ENCODE assay signal across 2 cellular contexts in the genomic region with DNA sequence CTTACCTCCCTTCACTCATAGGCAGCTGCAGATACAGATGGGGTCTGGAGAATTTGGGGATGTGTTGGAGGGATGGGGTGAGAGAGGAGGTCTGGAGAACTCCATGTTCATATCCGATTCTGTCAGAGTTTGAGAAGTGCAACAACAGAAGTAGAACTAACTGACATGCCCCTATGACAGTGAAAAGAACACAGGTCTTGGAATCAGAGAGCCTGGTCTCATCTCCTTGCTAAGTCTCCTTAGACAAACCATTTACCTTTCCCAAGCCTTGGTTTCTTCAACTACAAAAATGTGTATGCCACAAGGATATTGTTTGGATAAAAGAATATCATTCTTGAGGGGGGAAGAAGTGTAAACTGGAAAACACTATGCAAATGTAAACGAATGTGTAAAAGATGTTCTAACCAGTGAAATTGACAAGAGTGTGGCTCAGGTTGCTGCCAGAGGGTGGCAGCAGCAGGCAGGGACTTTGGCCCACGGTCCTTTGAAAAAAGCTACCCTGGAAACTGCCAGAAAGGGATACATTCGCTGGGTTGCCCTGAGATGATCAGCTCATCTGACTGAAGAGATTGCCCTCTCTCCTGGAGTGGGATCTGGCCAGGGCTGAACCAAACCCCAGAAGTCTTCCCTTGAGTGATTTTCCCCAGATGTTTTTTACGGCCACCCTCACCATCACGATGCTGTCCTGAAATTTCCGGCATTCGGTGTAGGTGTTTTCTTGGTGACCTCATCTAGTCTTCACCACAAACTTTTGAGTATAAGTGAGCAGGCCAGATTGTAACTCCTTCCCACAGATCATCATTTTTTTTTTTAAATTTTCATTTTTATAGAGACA.
A peak's percentile ranks its signal among the peaks of the same experiment; 100 is the strongest.
TF ChIP-seq lines count a peak whose summit lies in the region.

No MANE protein-coding gene starts in this region.

TF ChIP-seq in HEK293, 187 proteins besides CTCF, POLR2A, EP300 and RAD21 (continued from another document):
- TF ChIP-seq, protein P1, sequence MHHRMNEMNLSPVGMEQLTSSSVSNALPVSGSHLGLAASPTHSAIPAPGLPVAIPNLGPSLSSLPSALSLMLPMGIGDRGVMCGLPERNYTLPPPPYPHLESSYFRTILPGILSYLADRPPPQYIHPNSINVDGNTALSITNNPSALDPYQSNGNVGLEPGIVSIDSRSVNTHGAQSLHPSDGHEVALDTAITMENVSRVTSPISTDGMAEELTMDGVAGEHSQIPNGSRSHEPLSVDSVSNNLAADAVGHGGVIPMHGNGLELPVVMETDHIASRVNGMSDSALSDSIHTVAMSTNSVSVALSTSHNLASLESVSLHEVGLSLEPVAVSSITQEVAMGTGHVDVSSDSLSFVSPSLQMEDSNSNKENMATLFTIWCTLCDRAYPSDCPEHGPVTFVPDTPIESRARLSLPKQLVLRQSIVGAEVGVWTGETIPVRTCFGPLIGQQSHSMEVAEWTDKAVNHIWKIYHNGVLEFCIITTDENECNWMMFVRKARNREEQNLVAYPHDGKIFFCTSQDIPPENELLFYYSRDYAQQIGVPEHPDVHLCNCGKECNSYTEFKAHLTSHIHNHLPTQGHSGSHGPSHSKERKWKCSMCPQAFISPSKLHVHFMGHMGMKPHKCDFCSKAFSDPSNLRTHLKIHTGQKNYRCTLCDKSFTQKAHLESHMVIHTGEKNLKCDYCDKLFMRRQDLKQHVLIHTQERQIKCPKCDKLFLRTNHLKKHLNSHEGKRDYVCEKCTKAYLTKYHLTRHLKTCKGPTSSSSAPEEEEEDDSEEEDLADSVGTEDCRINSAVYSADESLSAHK (tag by site-specific recombination; IDR thresholded peaks at IDR 0.05), result peak; percentile 97
- TF ChIP-seq ZNF335 (tag by site-specific recombination; conservative IDR thresholded peaks at IDR 0.05), result peak; percentile 87
TF ChIP-seq in HEK293: peak in this region for 4.

TF ChIP-seq in K562, 482 proteins besides CTCF, POLR2A, EP300 and RAD21 (continued from another document and continues in another):
- TF ChIP-seq, protein P2, sequence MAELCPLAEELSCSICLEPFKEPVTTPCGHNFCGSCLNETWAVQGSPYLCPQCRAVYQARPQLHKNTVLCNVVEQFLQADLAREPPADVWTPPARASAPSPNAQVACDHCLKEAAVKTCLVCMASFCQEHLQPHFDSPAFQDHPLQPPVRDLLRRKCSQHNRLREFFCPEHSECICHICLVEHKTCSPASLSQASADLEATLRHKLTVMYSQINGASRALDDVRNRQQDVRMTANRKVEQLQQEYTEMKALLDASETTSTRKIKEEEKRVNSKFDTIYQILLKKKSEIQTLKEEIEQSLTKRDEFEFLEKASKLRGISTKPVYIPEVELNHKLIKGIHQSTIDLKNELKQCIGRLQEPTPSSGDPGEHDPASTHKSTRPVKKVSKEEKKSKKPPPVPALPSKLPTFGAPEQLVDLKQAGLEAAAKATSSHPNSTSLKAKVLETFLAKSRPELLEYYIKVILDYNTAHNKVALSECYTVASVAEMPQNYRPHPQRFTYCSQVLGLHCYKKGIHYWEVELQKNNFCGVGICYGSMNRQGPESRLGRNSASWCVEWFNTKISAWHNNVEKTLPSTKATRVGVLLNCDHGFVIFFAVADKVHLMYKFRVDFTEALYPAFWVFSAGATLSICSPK (IDR thresholded peaks at IDR 0.05; ENCODE audit: borderline replicate concordance), result no peak
- TF ChIP-seq RCOR1 (IDR thresholded peaks at IDR 0.05; ENCODE audit: borderline replicate concordance in 1 of 2, low read depth in 2 of 2, low read length in 2 of 2) (no peak), SIX5 (IDR thresholded peaks at IDR 0.05; ENCODE audit: borderline replicate concordance in 1 of 2, insufficient read depth in 1 of 2, low read depth in 1 of 2, low read length in 2 of 2) (no peak), HIVEP1 (CRISPR knock-in tag; IDR thresholded peaks at IDR 0.05) (no peak), MAFG (tag; conservative IDR thresholded peaks at IDR 0.05) (no peak), EP400 (IDR thresholded peaks at IDR 0.05) (no peak), RBM22 (IDR thresholded peaks at IDR 0.05; ENCODE audit: low read depth, low read length, poor library complexity, severe bottlenecking) (no peak), MECOM (CRISPR knock-in tag; IDR thresholded peaks at IDR 0.05) (no peak), SMARCC2 (IDR thresholded peaks at IDR 0.05; ENCODE audit: low read depth) (no peak), JUN (IDR thresholded peaks at IDR 0.05; ENCODE audit: borderline replicate concordance, low read depth, low read length) (no peak), JUN (CRISPR knock-in tag; IDR thresholded peaks at IDR 0.05; ENCODE audit: borderline replicate concordance) (no peak), PML (IDR thresholded peaks at IDR 0.05; ENCODE audit: low read length) (no peak), MBD2 (IDR thresholded peaks at IDR 0.05; ENCODE audit: borderline replicate concordance, low read depth) (no peak), L3MBTL2 (IDR thresholded peaks at IDR 0.05) (no peak), STAT5A (IDR thresholded peaks at IDR 0.05; ENCODE audit: borderline replicate concordance, low read length) (peak; percentile 17; the same call in 1 of the 2 replicates), TARDBP (IDR thresholded peaks at IDR 0.05) (no peak), ZNF324 (CRISPR knock-in tag; IDR thresholded peaks at IDR 0.05) (no peak)
- TF ChIP-seq, protein P3, sequence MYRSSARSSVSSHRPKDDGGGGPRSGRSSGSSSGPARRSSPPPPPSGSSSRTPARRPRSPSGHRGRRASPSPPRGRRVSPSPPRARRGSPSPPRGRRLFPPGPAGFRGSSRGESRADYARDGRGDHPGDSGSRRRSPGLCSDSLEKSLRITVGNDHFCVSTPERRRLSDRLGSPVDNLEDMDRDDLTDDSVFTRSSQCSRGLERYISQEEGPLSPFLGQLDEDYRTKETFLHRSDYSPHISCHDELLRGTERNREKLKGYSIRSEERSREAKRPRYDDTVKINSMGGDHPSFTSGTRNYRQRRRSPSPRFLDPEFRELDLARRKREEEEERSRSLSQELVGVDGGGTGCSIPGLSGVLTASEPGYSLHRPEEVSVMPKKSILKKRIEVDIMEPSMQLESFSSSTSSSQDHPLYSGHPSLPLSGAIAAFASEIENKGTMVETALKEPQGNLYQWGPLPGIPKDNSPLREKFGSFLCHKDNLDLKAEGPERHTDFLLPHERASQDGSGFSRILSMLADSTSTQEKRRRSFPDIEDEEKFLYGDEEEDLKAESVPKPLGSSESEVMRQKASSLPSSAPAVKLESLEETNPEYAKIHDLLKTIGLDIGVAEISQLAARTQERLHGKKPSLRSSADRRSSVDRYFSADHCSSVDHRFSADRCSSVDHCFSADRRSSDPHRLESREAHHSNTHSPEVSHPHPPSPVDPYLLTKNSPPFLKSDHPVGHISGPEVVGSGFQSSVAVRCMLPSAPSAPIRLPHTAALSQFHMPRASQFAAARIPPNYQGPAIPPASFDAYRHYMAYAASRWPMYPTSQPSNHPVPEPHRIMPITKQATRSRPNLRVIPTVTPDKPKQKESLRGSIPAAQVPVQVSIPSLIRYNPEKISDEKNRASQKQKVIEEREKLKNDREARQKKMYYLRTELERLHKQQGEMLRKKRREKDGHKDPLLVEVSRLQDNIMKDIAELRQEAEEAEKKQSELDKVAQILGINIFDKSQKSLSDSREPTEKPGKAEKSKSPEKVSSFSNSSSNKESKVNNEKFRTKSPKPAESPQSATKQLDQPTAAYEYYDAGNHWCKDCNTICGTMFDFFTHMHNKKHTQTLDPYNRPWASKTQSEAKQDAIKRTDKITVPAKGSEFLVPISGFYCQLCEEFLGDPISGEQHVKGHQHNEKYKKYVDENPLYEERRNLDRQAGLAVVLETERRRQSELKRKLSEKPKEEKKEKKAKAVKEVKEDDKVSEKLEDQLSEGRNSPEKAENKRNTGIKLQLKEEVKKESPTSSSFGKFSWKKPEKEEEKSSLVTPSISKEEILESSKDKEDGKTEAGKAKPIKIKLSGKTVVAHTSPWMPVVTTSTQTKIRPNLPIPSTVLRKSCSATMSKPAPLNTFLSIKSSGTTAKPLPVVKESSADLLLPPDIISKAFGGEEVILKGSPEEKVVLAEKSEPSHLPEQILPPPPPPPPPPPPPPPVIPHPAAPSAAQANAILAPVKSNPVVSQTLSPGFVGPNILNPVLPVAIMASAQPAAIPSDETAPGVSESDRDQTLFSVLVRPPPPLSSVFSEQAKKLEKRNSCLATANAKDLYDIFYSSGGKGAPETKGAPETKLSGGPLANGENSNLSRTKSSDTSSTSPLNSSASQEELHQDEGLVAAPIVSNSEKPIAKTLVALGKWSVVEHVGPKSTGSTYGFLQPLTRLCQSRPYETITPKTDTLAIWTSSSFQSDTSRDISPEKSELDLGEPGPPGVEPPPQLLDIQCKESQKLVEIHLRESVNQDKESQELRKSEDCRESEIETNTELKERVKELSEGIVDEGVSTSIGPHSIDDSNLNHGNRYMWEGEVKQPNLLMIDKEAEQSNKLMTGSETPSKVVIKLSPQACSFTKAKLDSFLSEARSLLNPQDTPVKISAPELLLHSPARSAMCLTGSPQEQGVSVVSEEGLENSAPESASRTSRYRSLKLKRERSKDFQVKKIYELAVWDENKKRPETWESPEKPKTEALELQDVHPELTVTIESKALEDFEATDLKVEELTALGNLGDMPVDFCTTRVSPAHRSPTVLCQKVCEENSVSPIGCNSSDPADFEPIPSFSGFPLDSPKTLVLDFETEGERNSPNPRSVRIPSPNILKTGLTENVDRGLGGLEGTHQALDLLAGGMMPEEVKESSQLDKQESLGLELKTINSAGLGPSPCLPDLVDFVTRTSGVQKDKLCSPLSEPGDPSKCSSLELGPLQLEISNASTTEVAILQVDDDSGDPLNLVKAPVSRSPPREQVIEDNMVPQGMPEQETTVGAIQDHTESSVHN (IDR thresholded peaks at IDR 0.05; ENCODE audit: borderline replicate concordance in 1 of 2, low read depth in 1 of 2), result no peak
- TF ChIP-seq, protein P4, sequence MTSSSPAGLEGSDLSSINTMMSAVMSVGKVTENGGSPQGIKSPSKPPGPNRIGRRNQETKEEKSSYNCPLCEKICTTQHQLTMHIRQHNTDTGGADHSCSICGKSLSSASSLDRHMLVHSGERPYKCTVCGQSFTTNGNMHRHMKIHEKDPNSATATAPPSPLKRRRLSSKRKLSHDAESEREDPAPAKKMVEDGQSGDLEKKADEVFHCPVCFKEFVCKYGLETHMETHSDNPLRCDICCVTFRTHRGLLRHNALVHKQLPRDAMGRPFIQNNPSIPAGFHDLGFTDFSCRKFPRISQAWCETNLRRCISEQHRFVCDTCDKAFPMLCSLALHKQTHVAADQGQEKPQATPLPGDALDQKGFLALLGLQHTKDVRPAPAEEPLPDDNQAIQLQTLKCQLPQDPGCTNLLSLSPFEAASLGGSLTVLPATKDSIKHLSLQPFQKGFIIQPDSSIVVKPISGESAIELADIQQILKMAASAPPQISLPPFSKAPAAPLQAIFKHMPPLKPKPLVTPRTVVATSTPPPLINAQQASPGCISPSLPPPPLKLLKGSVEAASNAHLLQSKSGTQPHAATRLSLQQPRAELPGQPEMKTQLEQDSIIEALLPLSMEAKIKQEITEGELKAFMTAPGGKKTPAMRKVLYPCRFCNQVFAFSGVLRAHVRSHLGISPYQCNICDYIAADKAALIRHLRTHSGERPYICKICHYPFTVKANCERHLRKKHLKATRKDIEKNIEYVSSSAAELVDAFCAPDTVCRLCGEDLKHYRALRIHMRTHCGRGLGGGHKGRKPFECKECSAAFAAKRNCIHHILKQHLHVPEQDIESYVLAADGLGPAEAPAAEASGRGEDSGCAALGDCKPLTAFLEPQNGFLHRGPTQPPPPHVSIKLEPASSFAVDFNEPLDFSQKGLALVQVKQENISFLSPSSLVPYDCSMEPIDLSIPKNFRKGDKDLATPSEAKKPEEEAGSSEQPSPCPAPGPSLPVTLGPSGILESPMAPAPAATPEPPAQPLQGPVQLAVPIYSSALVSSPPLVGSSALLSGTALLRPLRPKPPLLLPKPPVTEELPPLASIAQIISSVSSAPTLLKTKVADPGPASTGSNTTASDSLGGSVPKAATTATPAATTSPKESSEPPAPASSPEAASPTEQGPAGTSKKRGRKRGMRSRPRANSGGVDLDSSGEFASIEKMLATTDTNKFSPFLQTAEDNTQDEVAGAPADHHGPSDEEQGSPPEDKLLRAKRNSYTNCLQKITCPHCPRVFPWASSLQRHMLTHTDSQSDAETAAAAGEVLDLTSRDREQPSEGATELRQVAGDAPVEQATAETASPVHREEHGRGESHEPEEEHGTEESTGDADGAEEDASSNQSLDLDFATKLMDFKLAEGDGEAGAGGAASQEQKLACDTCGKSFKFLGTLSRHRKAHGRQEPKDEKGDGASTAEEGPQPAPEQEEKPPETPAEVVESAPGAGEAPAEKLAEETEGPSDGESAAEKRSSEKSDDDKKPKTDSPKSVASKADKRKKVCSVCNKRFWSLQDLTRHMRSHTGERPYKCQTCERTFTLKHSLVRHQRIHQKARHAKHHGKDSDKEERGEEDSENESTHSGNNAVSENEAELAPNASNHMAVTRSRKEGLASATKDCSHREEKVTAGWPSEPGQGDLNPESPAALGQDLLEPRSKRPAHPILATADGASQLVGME (CRISPR knock-in tag; IDR thresholded peaks at IDR 0.05), result no peak
- TF ChIP-seq, protein P5, sequence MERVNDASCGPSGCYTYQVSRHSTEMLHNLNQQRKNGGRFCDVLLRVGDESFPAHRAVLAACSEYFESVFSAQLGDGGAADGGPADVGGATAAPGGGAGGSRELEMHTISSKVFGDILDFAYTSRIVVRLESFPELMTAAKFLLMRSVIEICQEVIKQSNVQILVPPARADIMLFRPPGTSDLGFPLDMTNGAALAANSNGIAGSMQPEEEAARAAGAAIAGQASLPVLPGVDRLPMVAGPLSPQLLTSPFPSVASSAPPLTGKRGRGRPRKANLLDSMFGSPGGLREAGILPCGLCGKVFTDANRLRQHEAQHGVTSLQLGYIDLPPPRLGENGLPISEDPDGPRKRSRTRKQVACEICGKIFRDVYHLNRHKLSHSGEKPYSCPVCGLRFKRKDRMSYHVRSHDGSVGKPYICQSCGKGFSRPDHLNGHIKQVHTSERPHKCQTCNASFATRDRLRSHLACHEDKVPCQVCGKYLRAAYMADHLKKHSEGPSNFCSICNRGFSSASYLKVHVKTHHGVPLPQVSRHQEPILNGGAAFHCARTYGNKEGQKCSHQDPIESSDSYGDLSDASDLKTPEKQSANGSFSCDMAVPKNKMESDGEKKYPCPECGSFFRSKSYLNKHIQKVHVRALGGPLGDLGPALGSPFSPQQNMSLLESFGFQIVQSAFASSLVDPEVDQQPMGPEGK (CRISPR knock-in tag; IDR thresholded peaks at IDR 0.05; ENCODE audit: borderline replicate concordance), result no peak
- TF ChIP-seq, protein P6, sequence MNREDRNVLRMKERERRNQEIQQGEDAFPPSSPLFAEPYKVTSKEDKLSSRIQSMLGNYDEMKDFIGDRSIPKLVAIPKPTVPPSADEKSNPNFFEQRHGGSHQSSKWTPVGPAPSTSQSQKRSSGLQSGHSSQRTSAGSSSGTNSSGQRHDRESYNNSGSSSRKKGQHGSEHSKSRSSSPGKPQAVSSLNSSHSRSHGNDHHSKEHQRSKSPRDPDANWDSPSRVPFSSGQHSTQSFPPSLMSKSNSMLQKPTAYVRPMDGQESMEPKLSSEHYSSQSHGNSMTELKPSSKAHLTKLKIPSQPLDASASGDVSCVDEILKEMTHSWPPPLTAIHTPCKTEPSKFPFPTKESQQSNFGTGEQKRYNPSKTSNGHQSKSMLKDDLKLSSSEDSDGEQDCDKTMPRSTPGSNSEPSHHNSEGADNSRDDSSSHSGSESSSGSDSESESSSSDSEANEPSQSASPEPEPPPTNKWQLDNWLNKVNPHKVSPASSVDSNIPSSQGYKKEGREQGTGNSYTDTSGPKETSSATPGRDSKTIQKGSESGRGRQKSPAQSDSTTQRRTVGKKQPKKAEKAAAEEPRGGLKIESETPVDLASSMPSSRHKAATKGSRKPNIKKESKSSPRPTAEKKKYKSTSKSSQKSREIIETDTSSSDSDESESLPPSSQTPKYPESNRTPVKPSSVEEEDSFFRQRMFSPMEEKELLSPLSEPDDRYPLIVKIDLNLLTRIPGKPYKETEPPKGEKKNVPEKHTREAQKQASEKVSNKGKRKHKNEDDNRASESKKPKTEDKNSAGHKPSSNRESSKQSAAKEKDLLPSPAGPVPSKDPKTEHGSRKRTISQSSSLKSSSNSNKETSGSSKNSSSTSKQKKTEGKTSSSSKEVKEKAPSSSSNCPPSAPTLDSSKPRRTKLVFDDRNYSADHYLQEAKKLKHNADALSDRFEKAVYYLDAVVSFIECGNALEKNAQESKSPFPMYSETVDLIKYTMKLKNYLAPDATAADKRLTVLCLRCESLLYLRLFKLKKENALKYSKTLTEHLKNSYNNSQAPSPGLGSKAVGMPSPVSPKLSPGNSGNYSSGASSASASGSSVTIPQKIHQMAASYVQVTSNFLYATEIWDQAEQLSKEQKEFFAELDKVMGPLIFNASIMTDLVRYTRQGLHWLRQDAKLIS (CRISPR knock-in tag; IDR thresholded peaks at IDR 0.05), result no peak
